21 cellular contexts compared by ENCODE assay signal in the genomic region with DNA sequence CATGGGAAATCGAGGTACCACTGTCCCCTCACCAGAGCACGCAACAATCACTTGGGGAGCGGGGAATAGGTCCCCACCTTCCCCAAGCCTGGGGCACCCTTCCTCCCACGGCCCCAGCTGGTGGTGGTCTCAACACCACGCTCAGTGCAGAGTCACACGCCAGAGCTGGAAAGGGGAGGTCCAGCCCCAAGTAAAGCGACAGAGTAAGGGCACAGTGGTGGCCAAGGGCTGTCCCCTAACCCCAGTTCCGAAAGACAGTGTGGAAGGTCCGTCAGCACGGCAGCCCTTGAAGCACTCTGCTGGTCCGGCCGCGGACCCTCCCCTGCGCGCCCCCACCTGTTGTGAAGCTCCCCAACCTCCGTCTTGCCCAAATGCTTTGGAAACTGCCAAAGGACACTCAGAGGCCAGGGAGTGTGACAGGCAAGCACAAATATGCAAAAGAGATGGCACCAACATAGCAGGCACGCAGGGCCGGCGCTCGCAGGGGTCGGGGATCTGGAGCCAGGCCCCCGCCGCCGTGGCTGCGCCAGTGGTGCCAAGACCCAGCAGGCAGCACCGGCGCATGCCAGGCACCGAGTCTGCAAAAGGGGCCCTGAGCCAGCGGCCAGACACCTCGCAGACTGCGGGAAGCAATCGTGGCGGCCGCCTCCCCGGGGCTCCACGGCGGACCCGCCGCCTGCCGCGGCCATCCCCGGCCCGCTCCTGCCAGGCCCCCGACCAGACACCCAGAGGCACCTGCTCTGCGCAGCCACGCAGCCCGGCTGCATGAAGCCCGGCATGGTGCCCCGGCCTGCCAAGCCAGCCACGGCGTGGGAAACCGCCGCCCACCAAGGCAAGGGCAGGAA. TPM values are rescaled to one million over a fixed set of nuclear protein-coding genes. Genes with fewer than 3 reads are reported as not detected.
DNase-seq lines count a peak whose midpoint lies in the region; ATAC-seq and TF ChIP-seq lines count a peak whose summit lies in the region.
"Had no signal": no experiment of that assay in that cellular context is flagged by ENCODE, and none has a peak within 500 bp of the region (broad histone marks: within the 10 kb centered on the region; RNA-seq: fewer than 3 reads in every experiment).

No MANE protein-coding gene starts in this region.

- CTCF ChIA-PET in naive thymus-derived CD4-positive, alpha-beta T cell (lab: Charles Lee): interaction anchor here (1.2 kb wide), 1 partner anchor 28 kb away, joined by 3 read pairs; no protein-coding TSS in a partner anchor

- H3K9me3 ChIP-seq in BE2C: no peaks in the 10 kb centered on the region
- no peaks in the 10 kb centered on the region for H3K9me3 ChIP-seq in naive thymus-derived CD4-positive, alpha-beta T cell (ENCODE audit: control insufficient read depth in 2 of 3, low read length in 3 of 3)
- H3K9me3 ChIP-seq: BLaER1 treated with 17β-estradiol and CSF1 and Interleukin-3, amounts not matched to agents 10 nM and 100 nM; HAP-1; thyroid gland had no signal

- in situ Hi-C loops in GM13976 (cut with MboI; ENCODE audit: low sequenced_read_pairs, unreplicated experiment): no loop called here

- H3K27ac ChIP-seq in naive thymus-derived CD4-positive, alpha-beta T cell (ENCODE audit: low read depth, low read length): no peak overlapping the region
- H3K27ac ChIP-seq: BLaER1 treated with 17β-estradiol and CSF1 and Interleukin-3, amounts not matched to agents 10 nM and 100 nM; RWPE1; thyroid gland had no signal

- peak overlapping the region in 7 of 10 donors; percentile 15 to 51 (median 40) for H3K4me3 Mint-ChIP-seq in naive thymus-derived CD4-positive, alpha-beta T cell
- no peak overlapping the region for H3K4me3 Mint-ChIP-seq in HFFc6
- H3K4me3 Mint-ChIP-seq: nephron progenitor cell, T-helper 17 cell had no signal

- ATAC-seq in naive thymus-derived CD4-positive, alpha-beta T cell: no peak
- ATAC-seq in GM19452 (IDR thresholded peaks at IDR 0.05; ENCODE audit: unreplicated experiment): no peak
- ATAC-seq: T-helper 17 cell had no signal

- intact Hi-C loops in naive thymus-derived CD4-positive, alpha-beta T cell (cut with micrococcal nuclease): no loop called here

- H3K4me3 ChIP-seq in BE2C (ENCODE audit: low read depth, low read length): peak overlapping the region; percentile 49
- H3K4me3 ChIP-seq in naive thymus-derived CD4-positive, alpha-beta T cell (ENCODE audit: low read length): no peak overlapping the region
- H3K4me3 ChIP-seq: BLaER1 treated with 17β-estradiol and CSF1 and Interleukin-3, amounts not matched to agents 10 nM and 100 nM; HAP-1; thyroid gland had no signal

- H3K36me3 ChIP-seq in BE2C: no peaks in the 10 kb centered on the region
- H3K36me3 ChIP-seq in naive thymus-derived CD4-positive, alpha-beta T cell (ENCODE audit: control insufficient read depth in 2 of 3, insufficient read depth in 3 of 3, low read length in 3 of 3): no peaks in the 10 kb centered on the region
- H3K36me3 ChIP-seq: BLaER1 treated with 17β-estradiol and CSF1 and Interleukin-3, amounts not matched to agents 10 nM and 100 nM; HAP-1; thyroid gland had no signal

- POLR2A ChIA-PET in naive thymus-derived CD4-positive, alpha-beta T cell (lab: Charles Lee): no interaction called here

- H3K27ac Mint-ChIP-seq in naive thymus-derived CD4-positive, alpha-beta T cell: peak overlapping the region in 1 of 9 donors; percentile 61
- no peak overlapping the region for H3K27ac Mint-ChIP-seq in HFFc6
- H3K27ac Mint-ChIP-seq: IgD-negative memory B cell, nephron progenitor cell, T-helper 17 cell had no signal

- H3K36me3 Mint-ChIP-seq in naive thymus-derived CD4-positive, alpha-beta T cell: peaks cover 0 to 4% (median 0%) of the 10 kb centered on the region in 5 donors
- no peaks in the 10 kb centered on the region for H3K36me3 Mint-ChIP-seq in HFFc6 (ENCODE audit: low read depth)
- H3K36me3 Mint-ChIP-seq: IgD-negative memory B cell had no signal

- no peaks in the 10 kb centered on the region for H3K4me1 ChIP-seq in BE2C
- H3K4me1 ChIP-seq in naive thymus-derived CD4-positive, alpha-beta T cell (ENCODE audit: control insufficient read depth in 2 of 2, insufficient read depth in 2 of 2, low read length in 2 of 2): peaks cover 6 to 31% of the 10 kb centered on the region in 2 donors
- H3K4me1 ChIP-seq: HAP-1, thyroid gland had no signal

- H3K27me3 Mint-ChIP-seq in naive thymus-derived CD4-positive, alpha-beta T cell: no peaks in the 10 kb centered on the region
- H3K27me3 Mint-ChIP-seq in HFFc6 (ENCODE audit: insufficient read depth): peaks cover 41% of the 10 kb centered on the region
- H3K27me3 Mint-ChIP-seq: T-helper 17 cell had no signal

- peaks cover 21 to 54% (median 37%) of the 10 kb centered on the region in 7 donors for H3K4me1 Mint-ChIP-seq in naive thymus-derived CD4-positive, alpha-beta T cell
- no peaks in the 10 kb centered on the region for H3K4me1 Mint-ChIP-seq in HFFc6 (ENCODE audit: low read depth)
- H3K4me1 Mint-ChIP-seq: IgD-negative memory B cell had no signal

- H3K27me3 ChIP-seq in BE2C: peaks cover 11% of the 10 kb centered on the region
- H3K27me3 ChIP-seq in naive thymus-derived CD4-positive, alpha-beta T cell (ENCODE audit: control insufficient read depth in 2 of 2, insufficient read depth in 2 of 2, low read length in 2 of 2): no peaks in the 10 kb centered on the region
- H3K27me3 ChIP-seq: BLaER1 treated with 17β-estradiol and CSF1 and Interleukin-3, amounts not matched to agents 10 nM and 100 nM; thyroid gland had no signal

- no peaks in the 10 kb centered on the region for H3K9me3 Mint-ChIP-seq in naive thymus-derived CD4-positive, alpha-beta T cell
- no peaks in the 10 kb centered on the region for H3K9me3 Mint-ChIP-seq in HFFc6
- H3K9me3 Mint-ChIP-seq: IgD-negative memory B cell, nephron progenitor cell had no signal

- DNase-seq in BE2C (peak; percentile 46), GM13976 (ENCODE audit: low spot score) (peak; percentile 17), HFFc6 (no peak), middle frontal gyrus (ENCODE audit: extremely low spot score, low spot score) (no peak)
- DNase-seq in central memory CD4-positive, alpha-beta T cell: peak; percentile 2
- no peak for DNase-seq in naive thymus-derived CD4-positive, alpha-beta T cell
- no peak for DNase-seq in stimulated activated CD4-positive, alpha-beta T cell treated with anti-CD3 and anti-CD28 coated beads, Interleukin-1b, Interleukin-23, amount 100 ng/mL, for 48 hours
- DNase-seq: activated CD4-positive, CD25-positive, alpha-beta regulatory T cell; activated effector memory CD4-positive, alpha-beta T cell treated with anti-CD3 and anti-CD28 coated beads, Interleukin-2, amount 50 U/mL, for 16 hours; effector memory CD4-positive, alpha-beta T cell; left colon; MV-4-11; nephron progenitor cell; stimulated activated CD4-positive, alpha-beta T cell treated with anti-CD3 and anti-CD28 coated beads, Interleukin-4, amount 100 ng/mL, for 4 hours; T-helper 17 cell; thyroid gland had no signal

- TF ChIP-seq CTCF in BE2C (IDR thresholded peaks at IDR 0.05; ENCODE audit: low read depth, low read length): no peak
- TF ChIP-seq CTCF in GM13976 (IDR thresholded peaks at IDR 0.05; ENCODE audit: borderline replicate concordance, control extremely low read depth, extremely low read depth, insufficient read depth, missing control alignments): no peak
- no peak for TF ChIP-seq CTCF in HFFc6 (IDR thresholded peaks at IDR 0.05)

RNA-seq across cellular contexts. Expression of gene SRRM3, which starts 51.6 kb away (rescaled TPM):
- polyA plus RNA-seq in BE2C (2012; ENCODE audit: insufficient read depth, insufficient read length, low read depth): 76.4 TPM
- not detected for total RNA-seq in naive thymus-derived CD4-positive, alpha-beta T cell
- not detected for polyA plus RNA-seq in naive thymus-derived CD4-positive, alpha-beta T cell
- under 1 TPM in 5 of 6 experiments, not detected in 1; 0.09 to 0.23 (median 0.18) TPM for total RNA-seq in HFFc6 (2021; fragmentation: NEBNext Ultra II Directional; extraction: Animal tissue kit (Norgen Biotek cat#: 25700))
- total RNA-seq: T-helper 17 cell had no signal
- polyA plus RNA-seq: IgD-negative memory B cell had no signal

Comparison
In these comparisons a context has a peak if more than half of its experiments do, and no peak if none do; other contexts are left out.
1. DNase-seq: peak in BE2C (single experiment), GM13976 (single experiment) and central memory CD4-positive, alpha-beta T cell (single experiment); none in naive thymus-derived CD4-positive, alpha-beta T cell (0 of 9), HFFc6 (single experiment), middle frontal gyrus (single experiment) and stimulated activated CD4-positive, alpha-beta T cell treated with anti-CD3 and anti-CD28 coated beads, Interleukin-1b, Interleukin-23, amount 100 ng/mL, for 48 hours (single experiment).